In genomic region chr4:98867648-98868047, GRCh38 we compare ENCODE assay signal across 28 cellular contexts.
"Had no signal": no experiment of that assay in that cellular context is flagged by ENCODE, and none has a peak within 500 bp of the region (broad histone marks: within the 10 kb centered on the region; RNA-seq: fewer than 3 reads in every experiment).

No MANE protein-coding gene starts in this region.

- DNase-seq: colonic mucosa; cortex of kidney; dermis blood vessel endothelial cell; dorsolateral prefrontal cortex; effector CD4-positive, alpha-beta T cell; effector CD8-positive, alpha-beta T cell; effector memory CD4-positive, alpha-beta T cell; effector memory CD8-positive, alpha-beta T cell; endodermal cell; erythroblast; esophagus squamous epithelium; foreskin fibroblast; gastrocnemius medialis; glutamatergic neuron; head of caudate nucleus; heart left ventricle; heart right ventricle had no signal

- H3K4me3 Mint-ChIP-seq: dendritic cell treated with granulocyte-macrophage colony-stimulating factor and Interleukin-4, amounts not matched to agents 40 ng/mL and 50 ng/mL, for 4 days; effector memory CD8-positive, alpha-beta T cell; endodermal cell had no signal

- H3K4me1 ChIP-seq: colonic mucosa, esophagus muscularis mucosa, esophagus squamous epithelium, gastrocnemius medialis, gastroesophageal sphincter, heart left ventricle, heart right ventricle had no signal

- H3K27me3 ChIP-seq: colonic mucosa, dorsolateral prefrontal cortex, esophagus muscularis mucosa, esophagus squamous epithelium, foreskin keratinocyte, gastrocnemius medialis, gastroesophageal sphincter, heart left ventricle, heart right ventricle had no signal

- H3K4me3 ChIP-seq: colonic mucosa, coronary artery, dorsolateral prefrontal cortex, esophagus muscularis mucosa, esophagus squamous epithelium, gastrocnemius medialis, gastroesophageal sphincter, heart left ventricle, heart right ventricle had no signal

- H3K36me3 ChIP-seq: colonic mucosa, esophagus muscularis mucosa, esophagus squamous epithelium, gastrocnemius medialis, gastroesophageal sphincter, heart left ventricle, heart right ventricle had no signal

- H3K9me3 Mint-ChIP-seq: dendritic cell treated with granulocyte-macrophage colony-stimulating factor and Interleukin-4, amounts not matched to agents 40 ng/mL and 50 ng/mL, for 4 days; effector memory CD8-positive, alpha-beta T cell; endodermal cell had no signal

- H3K9me3 ChIP-seq: colonic mucosa, esophagus muscularis mucosa, esophagus squamous epithelium, gastrocnemius medialis, gastroesophageal sphincter, heart right ventricle had no signal

- H3K27ac Mint-ChIP-seq: dendritic cell treated with granulocyte-macrophage colony-stimulating factor and Interleukin-4, amounts not matched to agents 40 ng/mL and 50 ng/mL, for 4 days; effector memory CD8-positive, alpha-beta T cell; endodermal cell had no signal

- H3K27ac ChIP-seq: colonic mucosa, coronary artery, dorsolateral prefrontal cortex, epithelial cell of prostate, esophagus muscularis mucosa, esophagus squamous epithelium, foreskin keratinocyte, gastrocnemius medialis, gastroesophageal sphincter, heart left ventricle, heart right ventricle had no signal

- H3K27me3 Mint-ChIP-seq: dendritic cell treated with granulocyte-macrophage colony-stimulating factor and Interleukin-4, amounts not matched to agents 40 ng/mL and 50 ng/mL, for 4 days had no signal

- FAIRE-seq: colon, endometrium, endothelial cell of umbilical vein, frontal cortex had no signal

- ATAC-seq: effector memory CD8-positive, alpha-beta T cell; esophagus mucosa; gastrocnemius medialis; gastroesophageal sphincter; heart left ventricle; heart right ventricle had no signal

- H3K4me1 Mint-ChIP-seq: endodermal cell had no signal
